ENCODE assay signal across 17 cellular contexts in the genomic region with DNA sequence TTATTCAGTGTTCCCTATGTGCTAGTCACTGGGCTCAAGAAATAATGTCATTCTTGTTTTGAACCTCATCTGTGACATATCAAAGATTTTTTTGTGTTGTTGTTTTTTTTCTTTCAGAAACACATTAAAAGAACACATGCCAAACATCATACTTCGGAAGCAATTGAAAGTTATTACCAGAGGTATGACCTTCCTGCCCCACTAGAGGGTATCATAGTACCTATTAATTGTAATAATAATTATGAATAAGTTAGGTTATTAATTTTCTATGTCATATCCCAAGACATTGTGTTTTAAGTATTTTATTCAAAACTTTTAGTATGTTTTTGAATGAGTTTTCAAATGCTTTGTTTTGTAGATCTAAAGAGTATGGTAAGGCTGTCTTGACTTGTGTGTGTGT.
DNase-seq lines count a peak whose midpoint lies in the region; ATAC-seq, FAIRE-seq and TF ChIP-seq lines count a peak whose summit lies in the region.
"Had no signal": no experiment of that assay in that cellular context is flagged by ENCODE, and none has a peak within 500 bp of the region (broad histone marks: within the 10 kb centered on the region; RNA-seq: fewer than 3 reads in every experiment).

No MANE protein-coding gene starts in this region.

- H3K9me2 ChIP-seq in SK-N-SH: no peaks in the 10 kb centered on the region

- in situ Hi-C loops in ACHN (cut with HindIII; ENCODE audit: low pct_ligation_motif_present, low pct_unique_long_range_greater_than_20kb, low sequenced_read_pairs): no loop called here

- H3K79me2 ChIP-seq in SK-N-SH (ENCODE audit: insufficient read depth): no peaks in the 10 kb centered on the region

- no peaks in the 10 kb centered on the region for H3K9me3 ChIP-seq in SK-N-SH
- H3K9me3 ChIP-seq: prostate gland, tibial artery had no signal

- H3F3A ChIP-seq in SK-N-SH (replicated peaks; ENCODE audit: insufficient read depth): peaks cover 4% of the 10 kb centered on the region

- no peak overlapping the region for H3K4me2 ChIP-seq in SK-N-SH

- ATAC-seq in HG02973 (IDR thresholded peaks at IDR 0.05; ENCODE audit: unreplicated experiment) (no peak), HG03354 (IDR thresholded peaks at IDR 0.05; ENCODE audit: poor library complexity, severe bottlenecking, unreplicated experiment) (no peak), HG02610 (IDR thresholded peaks at IDR 0.05; ENCODE audit: unreplicated experiment) (no peak)

- FAIRE-seq in frontal cortex (lab: Jason Lieb, UNC): peak; percentile 49
- FAIRE-seq: keratinocyte had no signal

- H3K4me1 ChIP-seq in SK-N-SH (ENCODE audit: control insufficient read depth in 1 of 2, insufficient read depth in 2 of 2, low read depth in 1 of 2, low read length in 1 of 2): no peaks in the 10 kb centered on the region
- H3K4me1 ChIP-seq: prostate gland, tibial artery had no signal

- H3K27me3 ChIP-seq in SK-N-SH (ENCODE audit: insufficient read depth): no peaks in the 10 kb centered on the region
- H3K27me3 ChIP-seq: tibial artery had no signal

- no peak overlapping the region for H3K9ac ChIP-seq in SK-N-SH

- H3K4me3 ChIP-seq in SK-N-SH (ENCODE audit: low read depth in 2 of 2, low read length in 1 of 2): no peak overlapping the region
- H3K4me3 ChIP-seq: prostate gland, tibial artery had no signal

- H3K27ac ChIP-seq in SK-N-SH (ENCODE audit: low read depth in 2 of 2, low read length in 1 of 2): no peak overlapping the region
- H3K27ac ChIP-seq: prostate gland, tibial artery had no signal

- H3K36me3 ChIP-seq in SK-N-SH (replicated peaks in 1 of 2; ENCODE audit: control insufficient read depth in 1 of 2, insufficient read depth in 2 of 2, low read length in 1 of 2): no peaks in the 10 kb centered on the region
- H3K36me3 ChIP-seq: prostate gland, tibial artery had no signal

- 100% methylated on average over 1 of the region's 1 CpG for WGBS in SK-N-SH (ENCODE audit: low lambda C conversion rate)

- no peak overlapping the region for H2AFZ ChIP-seq in SK-N-SH (ENCODE audit: low read depth)

- TF ChIP-seq RAD21 in SK-N-SH (IDR thresholded peaks at IDR 0.05; ENCODE audit: low read length): peak; percentile 35

- POLR2A ChIA-PET in SK-N-SH (lab: Yijun Ruan, JAX): no interaction called here

- DNase-seq in ACHN (peak; percentile 5), ELR (ENCODE audit: low read depth) (peak; percentile 33), SK-N-SH (no peak), frontal cortex (ENCODE audit: low spot score in 2 of 2) (no peak), occipital lobe (lab: John Stamatoyannopoulos, UW) (no peak)
- DNase-seq: activated CD4-positive, alpha-beta memory T cell treated with anti-CD3 and anti-CD28 coated beads for 36 hours; anterior cingulate cortex; C1 segment of cervical spinal cord; EL; NCI-H187; NCI-H524 treated with DMSO at 0.1 percent for 48 hours; tibial artery had no signal

- no peaks in the 10 kb centered on the region for H4K20me1 ChIP-seq in SK-N-SH (ENCODE audit: insufficient read depth)

- TF ChIP-seq CTCF in SK-N-SH (IDR thresholded peaks at IDR 0.05): peak; percentile 50

- no peak for TF ChIP-seq EP300 in SK-N-SH (IDR thresholded peaks at IDR 0.05; ENCODE audit: borderline replicate concordance in 1 of 2, low read depth in 1 of 2, low read length in 1 of 2)

- CTCF ChIA-PET in SK-N-SH (lab: Yijun Ruan, JAX): no interaction called here

TF ChIP-seq in SK-N-SH, 30 proteins besides CTCF, POLR2A, EP300 and RAD21:
- TF ChIP-seq RCOR1 (IDR thresholded peaks at IDR 0.05; ENCODE audit: low read length): no peak
- TF ChIP-seq, protein P1, sequence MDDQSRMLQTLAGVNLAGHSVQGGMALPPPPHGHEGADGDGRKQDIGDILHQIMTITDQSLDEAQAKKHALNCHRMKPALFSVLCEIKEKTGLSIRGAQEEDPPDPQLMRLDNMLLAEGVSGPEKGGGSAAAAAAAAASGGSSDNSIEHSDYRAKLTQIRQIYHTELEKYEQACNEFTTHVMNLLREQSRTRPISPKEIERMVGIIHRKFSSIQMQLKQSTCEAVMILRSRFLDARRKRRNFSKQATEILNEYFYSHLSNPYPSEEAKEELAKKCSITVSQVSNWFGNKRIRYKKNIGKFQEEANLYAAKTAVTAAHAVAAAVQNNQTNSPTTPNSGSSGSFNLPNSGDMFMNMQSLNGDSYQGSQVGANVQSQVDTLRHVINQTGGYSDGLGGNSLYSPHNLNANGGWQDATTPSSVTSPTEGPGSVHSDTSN (IDR thresholded peaks at IDR 0.05): no peak
- no peak for TF ChIP-seq CHD2 (IDR thresholded peaks at IDR 0.05; ENCODE audit: low read length, partially characterized antibody)

Comparison
In these comparisons a context has a peak if more than half of its experiments do, and no peak if none do; other contexts are left out.
1. DNase-seq: peak in ACHN (single experiment) and ELR (single experiment); none in SK-N-SH (single experiment), frontal cortex (0 of 2) and occipital lobe (single experiment).